Comparison of ENCODE assay signal across 19 cellular contexts in the genomic region with DNA sequence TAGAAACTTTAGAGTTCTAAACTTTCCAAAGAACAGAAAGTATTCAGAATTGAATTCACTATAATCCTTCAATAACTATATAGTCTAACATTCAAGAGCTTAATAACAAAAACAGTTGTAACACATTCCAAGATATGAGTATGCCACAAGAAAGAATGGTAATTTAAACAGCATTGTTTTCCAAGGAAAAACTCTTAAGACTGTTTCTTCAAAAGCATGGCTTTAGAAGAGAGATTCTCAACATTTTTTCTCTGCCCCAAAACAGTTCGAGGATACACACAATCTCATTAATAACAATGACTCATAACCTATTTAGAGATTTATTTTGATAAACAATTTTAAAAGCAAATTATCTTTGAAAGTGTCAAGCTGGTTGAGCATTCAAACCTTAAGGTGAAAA.
"Had no signal": no experiment of that assay in that cellular context is flagged by ENCODE, and none has a peak within 500 bp of the region (broad histone marks: within the 10 kb centered on the region; RNA-seq: fewer than 3 reads in every experiment).

No MANE protein-coding gene starts in this region.

- H3K4me1 Mint-ChIP-seq: activated CD4-positive, alpha-beta T cell treated with anti-CD3 and anti-CD28 coated beads, Interleukin-2, amount 10 ng/mL, durations not matched to agents 24 days and 14 days; activated naive CD8-positive, alpha-beta T cell treated with anti-CD3 and anti-CD28 coated beads, Interleukin-2, amount 10 ng/mL, durations not matched to agents 7 days and 5 days had no signal

- H2AFZ ChIP-seq: parathyroid adenoma had no signal

- H3K27me3 ChIP-seq: neutrophil, thyroid gland had no signal

- H3K9me3 Mint-ChIP-seq: activated CD4-positive, alpha-beta T cell treated with anti-CD3 and anti-CD28 coated beads, Interleukin-2, amount 10 ng/mL, durations not matched to agents 24 days and 14 days; activated CD8-positive, alpha-beta T cell treated with anti-CD3 and anti-CD28 coated beads for 36 hours; activated T-cell treated with anti-CD3 and anti-CD28 coated beads, Interleukin-2, amount 50 U/mL, for 24 hours; natural killer cell treated with Interleukin-12 subunit alpha and Interleukin-12 subunit beta and Interleukin-15 and Interleukin-18, amount 100 ng/mL, for 72 hours had no signal

- H3K27ac Mint-ChIP-seq: activated CD4-positive, alpha-beta T cell treated with anti-CD3 and anti-CD28 coated beads, Interleukin-2, amount 10 ng/mL, durations not matched to agents 24 days and 14 days; activated CD8-positive, alpha-beta T cell treated with anti-CD3 and anti-CD28 coated beads for 36 hours; activated naive CD8-positive, alpha-beta T cell treated with anti-CD3 and anti-CD28 coated beads, Interleukin-2, amount 10 ng/mL, durations not matched to agents 7 days and 5 days; activated T-cell treated with anti-CD3 and anti-CD28 coated beads, Interleukin-2, amount 50 U/mL, for 24 hours; activated T-helper 2 cell treated with anti-CD3 and anti-CD28 coated beads, Interferon-gamma antibody, Interleukin-2, Interleukin-4, amounts not matched to agents 10 μg/mL and 5 μg/mL and 100 μg/mL, durations not matched to agents 14 hours and 24 hours and 36 hours; natural killer cell treated with Interleukin-12 subunit alpha and Interleukin-12 subunit beta and Interleukin-15 and Interleukin-18, amount 100 ng/mL, for 72 hours; stimulated activated naive B cell treated with anti-CD40 and anti-IgM and Interleukin-4, amounts not matched to agents 10 μg/mL and 1 μg/mL and 100 μg/mL, for 72 hours had no signal

- H3K36me3 ChIP-seq: neutrophil, thyroid gland had no signal

- H3K27ac ChIP-seq: neutrophil, parathyroid adenoma, thyroid gland had no signal

- DNase-seq: activated CD4-positive, alpha-beta T cell treated with anti-CD3 and anti-CD28 coated beads, Interleukin-2, amount 10 ng/mL, durations not matched to agents 24 days and 14 days; activated CD8-positive, alpha-beta T cell treated with anti-CD3 and anti-CD28 coated beads for 36 hours; activated naive CD4-positive, alpha-beta T cell treated with Interleukin-2 at 50 U/mL for 16 hours; activated naive CD8-positive, alpha-beta T cell treated with anti-CD3 and anti-CD28 coated beads, Interleukin-2, amount 10 ng/mL, durations not matched to agents 7 days and 5 days; activated T-cell treated with anti-CD3 and anti-CD28 coated beads, Interleukin-2, amount 50 U/mL, for 24 hours; anterior cingulate cortex; cerebellar nuclear complex; cortex of kidney; mesendoderm; stimulated activated naive B cell treated with anti-CD40 and anti-IgM and Interleukin-4, amounts not matched to agents 10 μg/mL and 1 μg/mL and 100 μg/mL, for 72 hours; T-helper 1 cell; T-helper 9 cell; thyroid gland had no signal

- H3K36me3 Mint-ChIP-seq: activated naive CD8-positive, alpha-beta T cell treated with anti-CD3 and anti-CD28 coated beads, Interleukin-2, amount 10 ng/mL, durations not matched to agents 7 days and 5 days; natural killer cell treated with Interleukin-12 subunit alpha and Interleukin-12 subunit beta and Interleukin-15 and Interleukin-18, amount 100 ng/mL, for 72 hours had no signal

- ATAC-seq: activated CD8-positive, alpha-beta T cell treated with anti-CD3 and anti-CD28 coated beads for 36 hours; esophagus mucosa; natural killer cell treated with Interleukin-12 subunit alpha and Interleukin-12 subunit beta and Interleukin-15 and Interleukin-18, amount 100 ng/mL, for 72 hours; sciatic nerve; stimulated activated naive B cell treated with anti-CD40 and anti-IgM and Interleukin-4, amounts not matched to agents 10 μg/mL and 1 μg/mL and 100 μg/mL, for 72 hours had no signal

- H3K4me1 ChIP-seq: parathyroid adenoma had no signal

- H3K4me3 Mint-ChIP-seq: activated CD4-positive, alpha-beta T cell treated with anti-CD3 and anti-CD28 coated beads, Interleukin-2, amount 10 ng/mL, durations not matched to agents 24 days and 14 days; activated CD8-positive, alpha-beta T cell treated with anti-CD3 and anti-CD28 coated beads for 36 hours; activated naive CD8-positive, alpha-beta T cell treated with anti-CD3 and anti-CD28 coated beads, Interleukin-2, amount 10 ng/mL, durations not matched to agents 7 days and 5 days; activated T-cell treated with anti-CD3 and anti-CD28 coated beads, Interleukin-2, amount 50 U/mL, for 24 hours; natural killer cell treated with Interleukin-12 subunit alpha and Interleukin-12 subunit beta and Interleukin-15 and Interleukin-18, amount 100 ng/mL, for 72 hours; stimulated activated naive B cell treated with anti-CD40 and anti-IgM and Interleukin-4, amounts not matched to agents 10 μg/mL and 1 μg/mL and 100 μg/mL, for 72 hours had no signal

- H3K27me3 Mint-ChIP-seq: activated CD4-positive, alpha-beta T cell treated with anti-CD3 and anti-CD28 coated beads, Interleukin-2, amount 10 ng/mL, durations not matched to agents 24 days and 14 days; activated naive CD8-positive, alpha-beta T cell treated with anti-CD3 and anti-CD28 coated beads, Interleukin-2, amount 10 ng/mL, durations not matched to agents 7 days and 5 days; stimulated activated naive B cell treated with anti-CD40 and anti-IgM and Interleukin-4, amounts not matched to agents 10 μg/mL and 1 μg/mL and 100 μg/mL, for 72 hours had no signal

- H3K9me3 ChIP-seq: neutrophil, thyroid gland had no signal

- H3K4me3 ChIP-seq: thyroid gland had no signal
